Comparison of ENCODE assay signal across 7 cellular contexts in genomic region chr15:40693904-40694705, GRCh38. TPM values are rescaled to one million over a fixed set of nuclear protein-coding genes. Genes with fewer than 3 reads are reported as not detected.
A peak's percentile ranks its signal among the peaks of the same experiment; 100 is the strongest.
DNase-seq lines count a peak whose midpoint lies in the region; ATAC-seq and TF ChIP-seq lines count a peak whose summit lies in the region.

No MANE protein-coding gene starts in this region.

- TF ChIP-seq CTCF in GM13977 (IDR thresholded peaks at IDR 0.05; ENCODE audit: extremely low read depth, insufficient read depth, missing control alignments) = no peak

- no peaks in the 10 kb centered on the region for H3K27me3 Mint-ChIP-seq in activated CD8-positive, alpha-beta T cell treated with anti-CD3 and anti-CD28 coated beads, Interleukin-2, amount 10 ng/mL, durations not matched to agents 7 days and 5 days (ENCODE audit: low read depth)
- H3K27me3 Mint-ChIP-seq in stimulated activated memory B cell treated with anti-CD40 and anti-IgM and Interleukin-4, amounts not matched to agents 10 μg/mL and 1 μg/mL and 100 μg/mL, for 72 hours = no peaks in the 10 kb centered on the region

- peaks cover 35% of the 10 kb centered on the region for H3K4me1 Mint-ChIP-seq in activated CD8-positive, alpha-beta T cell treated with anti-CD3 and anti-CD28 coated beads, Interleukin-2, amount 10 ng/mL, durations not matched to agents 7 days and 5 days (ENCODE audit: low read depth)
- peaks cover 24% of the 10 kb centered on the region for H3K4me1 Mint-ChIP-seq in stimulated activated memory B cell treated with anti-CD40 and anti-IgM and Interleukin-4, amounts not matched to agents 10 μg/mL and 1 μg/mL and 100 μg/mL, for 72 hours

- CTCF ChIA-PET in activated CD8-positive, alpha-beta T cell treated with anti-CD3 and anti-CD28 coated beads, Interleukin-2, amount 10 ng/mL, durations not matched to agents 7 days and 5 days (lab: Charles Lee) = interaction anchor here (0.7 to 3.6 kb wide), 16 partner anchors 15 to 209 kb away, joined by 3 to 20 read pairs (median 4); no protein-coding TSS in a partner anchor

- peak overlapping the region; percentile 100 for H3K4me3 Mint-ChIP-seq in activated CD8-positive, alpha-beta T cell treated with anti-CD3 and anti-CD28 coated beads, Interleukin-2, amount 10 ng/mL, durations not matched to agents 7 days and 5 days
- peak overlapping the region; percentile 97 for H3K4me3 Mint-ChIP-seq in stimulated activated memory B cell treated with anti-CD40 and anti-IgM and Interleukin-4, amounts not matched to agents 10 μg/mL and 1 μg/mL and 100 μg/mL, for 72 hours

- no peak for DNase-seq in activated CD8-positive, alpha-beta T cell treated with anti-CD3 and anti-CD28 coated beads, Interleukin-2, amount 10 ng/mL, durations not matched to agents 7 days and 5 days
- DNase-seq in iPS DF 6.9 (ENCODE audit: low read depth, low spot score) = no peak
- no peak for DNase-seq in COR-L47 (lab: John Stamatoyannopoulos, UW)
- DNase-seq in GM13977 (ENCODE audit: low spot score) = no peak

- H3K9me3 Mint-ChIP-seq in activated CD8-positive, alpha-beta T cell treated with anti-CD3 and anti-CD28 coated beads, Interleukin-2, amount 10 ng/mL, durations not matched to agents 7 days and 5 days (ENCODE audit: insufficient read depth) = no peaks in the 10 kb centered on the region
- no peaks in the 10 kb centered on the region for H3K9me3 Mint-ChIP-seq in stimulated activated memory B cell treated with anti-CD40 and anti-IgM and Interleukin-4, amounts not matched to agents 10 μg/mL and 1 μg/mL and 100 μg/mL, for 72 hours

- in situ Hi-C loops in GM13977 (cut with MboI; ENCODE audit: low pct_unique_long_range_greater_than_20kb, low sequenced_read_pairs, unreplicated experiment) = no loop called here

- H3K4me1 ChIP-seq in iPS DF 6.9 (ENCODE audit: control insufficient read depth, insufficient read depth, low read length) = no peaks in the 10 kb centered on the region

- H3K36me3 Mint-ChIP-seq in activated CD8-positive, alpha-beta T cell treated with anti-CD3 and anti-CD28 coated beads, Interleukin-2, amount 10 ng/mL, durations not matched to agents 7 days and 5 days (ENCODE audit: low read depth) = peaks cover 30% of the 10 kb centered on the region
- peaks cover 7% of the 10 kb centered on the region for H3K36me3 Mint-ChIP-seq in stimulated activated memory B cell treated with anti-CD40 and anti-IgM and Interleukin-4, amounts not matched to agents 10 μg/mL and 1 μg/mL and 100 μg/mL, for 72 hours

- POLR2A ChIA-PET in activated CD8-positive, alpha-beta T cell treated with anti-CD3 and anti-CD28 coated beads, Interleukin-2, amount 10 ng/mL, durations not matched to agents 7 days and 5 days (lab: Charles Lee) = interaction anchor here (0.7 to 2.7 kb wide), 29 partner anchors 9 to 639 kb away, joined by 3 to 12 read pairs (median 4); partner anchors contain the start of genes CCDC32, DNAJC17, INO80 and NUSAP1

- TF ChIP-seq POLR2A in GM18505 (IDR thresholded peaks at IDR 0.05; ENCODE audit: borderline replicate concordance, extremely low read depth, insufficient read depth, insufficient read length) = peak; percentile 12

- no CpG with 5 or more reads among the region's 32 CpGs for WGBS in iPS DF 6.9 (ENCODE audit: insufficient coverage, insufficient read length)

- no peak overlapping the region for H3K27ac ChIP-seq in iPS DF 6.9 (ENCODE audit: low read length)

- peak overlapping the region; percentile 79; the same call in 1 of the 2 replicates for H3K4me3 ChIP-seq in iPS DF 6.9 (ENCODE audit: low read length)

- no peaks in the 10 kb centered on the region for H3K27me3 ChIP-seq in iPS DF 6.9 (ENCODE audit: control insufficient read depth, insufficient read depth, low read length)

- ATAC-seq in GM18505 (IDR thresholded peaks at IDR 0.05; ENCODE audit: unreplicated experiment) (no peak), HG02981 (IDR thresholded peaks at IDR 0.05; ENCODE audit: unreplicated experiment) (peak; percentile 74)
- ATAC-seq in activated CD8-positive, alpha-beta T cell treated with anti-CD3 and anti-CD28 coated beads, Interleukin-2, amount 10 ng/mL, durations not matched to agents 7 days and 5 days = no peak
- peak; percentile 18 for ATAC-seq in stimulated activated memory B cell treated with anti-CD40 and anti-IgM and Interleukin-4, amounts not matched to agents 10 μg/mL and 1 μg/mL and 100 μg/mL, for 72 hours

- peak overlapping the region; percentile 100 for H3K27ac Mint-ChIP-seq in activated CD8-positive, alpha-beta T cell treated with anti-CD3 and anti-CD28 coated beads, Interleukin-2, amount 10 ng/mL, durations not matched to agents 7 days and 5 days
- peak overlapping the region; percentile 95 for H3K27ac Mint-ChIP-seq in stimulated activated memory B cell treated with anti-CD40 and anti-IgM and Interleukin-4, amounts not matched to agents 10 μg/mL and 1 μg/mL and 100 μg/mL, for 72 hours

- H3K36me3 ChIP-seq in iPS DF 6.9 (ENCODE audit: control insufficient read depth, insufficient read depth, low read length) = no peaks in the 10 kb centered on the region

- no peaks in the 10 kb centered on the region for H3K9me3 ChIP-seq in iPS DF 6.9 (ENCODE audit: control insufficient read depth, insufficient read depth, low read length)

RNA-seq across cellular contexts. Expression of gene RAD51, which starts 0.9 kb away (rescaled TPM):
- 10 to 100 TPM; 82.7 to 87.3 TPM for total RNA-seq in activated CD8-positive, alpha-beta T cell treated with anti-CD3 and anti-CD28 coated beads, Interleukin-2, amount 10 ng/mL, durations not matched to agents 7 days and 5 days

Comparison
In these comparisons a context has a peak if more than half of its experiments do, and no peak if none do; other contexts are left out.
1. ATAC-seq: peak in HG02981 (single experiment) and stimulated activated memory B cell treated with anti-CD40 and anti-IgM and Interleukin-4, amounts not matched to agents 10 μg/mL and 1 μg/mL and 100 μg/mL, for 72 hours (single experiment); none in GM18505 (single experiment) and activated CD8-positive, alpha-beta T cell treated with anti-CD3 and anti-CD28 coated beads, Interleukin-2, amount 10 ng/mL, durations not matched to agents 7 days and 5 days (single experiment).